Comparison of ENCODE assay signal across 8 cellular contexts in the genomic region with DNA sequence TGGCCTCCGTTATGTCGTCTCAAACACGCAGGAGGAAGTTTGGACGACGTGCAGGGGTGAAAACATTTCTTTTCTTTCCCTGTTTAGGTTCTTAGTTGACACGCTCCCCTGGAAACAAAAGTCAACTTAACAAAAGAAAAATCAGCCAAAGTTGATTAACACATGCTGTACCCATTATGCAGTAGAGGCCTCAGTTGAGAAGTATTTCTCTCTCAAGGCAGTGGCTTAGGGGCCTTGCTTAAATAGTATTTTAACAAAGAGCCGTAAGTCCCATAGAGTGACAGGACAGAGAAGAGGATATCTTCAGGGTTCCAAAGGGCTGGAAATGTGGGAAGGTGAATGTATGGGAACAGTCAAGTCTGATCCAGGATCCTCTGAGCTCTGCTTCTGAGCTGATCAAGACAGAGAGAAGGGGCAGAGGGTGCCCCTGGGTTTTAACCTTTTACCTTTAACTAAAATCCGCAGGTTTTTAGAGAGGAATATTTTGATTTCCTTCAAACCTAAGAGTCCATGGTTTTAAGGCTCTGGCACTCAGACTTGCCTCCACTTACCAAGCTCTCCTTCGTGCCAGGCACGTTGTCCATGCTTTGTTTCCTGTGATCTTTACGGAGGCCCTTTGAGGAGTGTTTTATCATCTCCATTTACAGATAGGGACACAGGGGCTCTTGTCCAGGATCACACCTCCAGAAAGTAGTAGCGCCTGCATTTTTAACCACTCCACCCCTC. TPM values are rescaled to one million over a fixed set of nuclear protein-coding genes. Genes with fewer than 3 reads are reported as not detected.
DNase-seq lines count a peak whose midpoint lies in the region; ATAC-seq and TF ChIP-seq lines count a peak whose summit lies in the region.

No MANE protein-coding gene starts in this region.

- H3K4me3 Mint-ChIP-seq in activated CD8-positive, alpha-beta memory T cell treated with anti-CD3 and anti-CD28 coated beads, Interleukin-2, amount 10 ng/mL, durations not matched to agents 7 days and 5 days: peak overlapping the region; percentile 98
- peak overlapping the region; percentile 98 for H3K4me3 Mint-ChIP-seq in activated naive CD8-positive, alpha-beta T cell treated with anti-CD3 and anti-CD28 coated beads, Interleukin-2, amount 50 U/mL, for 24 hours
- H3K4me3 Mint-ChIP-seq in memory B cell: peak overlapping the region; percentile 85

- H3K27me3 ChIP-seq in thoracic aorta (replicated peaks; ENCODE audit: insufficient read depth): no peaks in the 10 kb centered on the region

- no peaks in the 10 kb centered on the region for H3K36me3 ChIP-seq in thoracic aorta

- H3K36me3 Mint-ChIP-seq in activated CD8-positive, alpha-beta memory T cell treated with anti-CD3 and anti-CD28 coated beads, Interleukin-2, amount 10 ng/mL, durations not matched to agents 7 days and 5 days: peaks cover 28% of the 10 kb centered on the region
- H3K36me3 Mint-ChIP-seq in activated naive CD8-positive, alpha-beta T cell treated with anti-CD3 and anti-CD28 coated beads, Interleukin-2, amount 50 U/mL, for 24 hours (ENCODE audit: low read depth): peaks cover 23% of the 10 kb centered on the region
- H3K36me3 Mint-ChIP-seq in memory B cell: peaks cover 31% of the 10 kb centered on the region

- no peak for TF ChIP-seq CTCF in thoracic aorta (IDR thresholded peaks at IDR 0.05)

- peaks cover 33% of the 10 kb centered on the region for H3K4me1 Mint-ChIP-seq in activated CD8-positive, alpha-beta memory T cell treated with anti-CD3 and anti-CD28 coated beads, Interleukin-2, amount 10 ng/mL, durations not matched to agents 7 days and 5 days
- H3K4me1 Mint-ChIP-seq in activated naive CD8-positive, alpha-beta T cell treated with anti-CD3 and anti-CD28 coated beads, Interleukin-2, amount 50 U/mL, for 24 hours: peaks cover 51% of the 10 kb centered on the region
- peaks cover 29% of the 10 kb centered on the region for H3K4me1 Mint-ChIP-seq in memory B cell

- no peaks in the 10 kb centered on the region for H3K27me3 Mint-ChIP-seq in activated CD8-positive, alpha-beta memory T cell treated with anti-CD3 and anti-CD28 coated beads, Interleukin-2, amount 10 ng/mL, durations not matched to agents 7 days and 5 days
- H3K27me3 Mint-ChIP-seq in activated naive CD8-positive, alpha-beta T cell treated with anti-CD3 and anti-CD28 coated beads, Interleukin-2, amount 50 U/mL, for 24 hours: no peaks in the 10 kb centered on the region
- no peaks in the 10 kb centered on the region for H3K27me3 Mint-ChIP-seq in memory B cell

- peak overlapping the region; percentile 72 for H3K4me3 ChIP-seq in thoracic aorta

- CTCF ChIA-PET in activated CD8-positive, alpha-beta memory T cell treated with anti-CD3 and anti-CD28 coated beads, Interleukin-2, amount 10 ng/mL, durations not matched to agents 7 days and 5 days (lab: Charles Lee): interaction anchor here (0.8 to 7.8 kb wide), 4 partner anchors 14 to 413 kb away, joined by 3 to 68 read pairs (median 14); a partner anchor contains a TSS

- H3K27ac ChIP-seq in thoracic aorta: peak overlapping the region; percentile 69 to 86

- peak overlapping the region; percentile 99 for H3K27ac Mint-ChIP-seq in activated CD8-positive, alpha-beta memory T cell treated with anti-CD3 and anti-CD28 coated beads, Interleukin-2, amount 10 ng/mL, durations not matched to agents 7 days and 5 days
- H3K27ac Mint-ChIP-seq in activated naive CD8-positive, alpha-beta T cell treated with anti-CD3 and anti-CD28 coated beads, Interleukin-2, amount 50 U/mL, for 24 hours: peak overlapping the region; percentile 99
- peak overlapping the region; percentile 100 for H3K27ac Mint-ChIP-seq in memory B cell

- peaks cover 5 to 22% of the 10 kb centered on the region in 2 donors for H3K4me1 ChIP-seq in thoracic aorta (ENCODE audit: control insufficient read depth in 1 of 2, low read depth in 2 of 2)

- no peaks in the 10 kb centered on the region for H3K9me3 Mint-ChIP-seq in activated CD8-positive, alpha-beta memory T cell treated with anti-CD3 and anti-CD28 coated beads, Interleukin-2, amount 10 ng/mL, durations not matched to agents 7 days and 5 days (ENCODE audit: low read depth)
- H3K9me3 Mint-ChIP-seq in activated naive CD8-positive, alpha-beta T cell treated with anti-CD3 and anti-CD28 coated beads, Interleukin-2, amount 50 U/mL, for 24 hours: no peaks in the 10 kb centered on the region
- H3K9me3 Mint-ChIP-seq in memory B cell: no peaks in the 10 kb centered on the region

- no peak for ATAC-seq in activated CD8-positive, alpha-beta memory T cell treated with anti-CD3 and anti-CD28 coated beads, Interleukin-2, amount 10 ng/mL, durations not matched to agents 7 days and 5 days
- ATAC-seq in activated naive CD8-positive, alpha-beta T cell treated with anti-CD3 and anti-CD28 coated beads, Interleukin-2, amount 50 U/mL, for 24 hours: no peak
- ATAC-seq in memory B cell (ENCODE audit: low read depth): no peak
- ATAC-seq in thoracic aorta (ENCODE audit: insufficient number of reproducible peaks, low FRiP score, low read depth): no peak
- no peak for ATAC-seq in HG02981 (IDR thresholded peaks at IDR 0.05; ENCODE audit: unreplicated experiment)
- ATAC-seq in HG02938 (IDR thresholded peaks at IDR 0.05; ENCODE audit: unreplicated experiment): no peak

- no peak for DNase-seq in activated CD8-positive, alpha-beta memory T cell treated with anti-CD3 and anti-CD28 coated beads, Interleukin-2, amount 10 ng/mL, durations not matched to agents 7 days and 5 days
- DNase-seq in activated CD8-positive, alpha-beta memory T cell treated with anti-CD3 and anti-CD28 coated beads, Interleukin-2, amount 50 U/mL, for 48 hours: no peak
- DNase-seq in activated naive CD8-positive, alpha-beta T cell treated with anti-CD3 and anti-CD28 coated beads, Interleukin-2, amount 50 U/mL, for 24 hours: no peak
- DNase-seq in memory B cell (ENCODE audit: low spot score in 2 of 2) (no peak), thoracic aorta (ENCODE audit: low spot score) (no peak), NCI-H2107 treated with DMSO at 0.1 percent for 48 hours (lab: John Stamatoyannopoulos, UW; ENCODE audit: unreplicated experiment) (no peak)

- H3K9me3 ChIP-seq in thoracic aorta: no peaks in the 10 kb centered on the region

RNA-seq across cellular contexts. Expression of a gene that starts 0.6 kb away (rescaled TPM):
- 1,000 to 10,000 TPM; 1,513 to 1,561 TPM for total RNA-seq in activated CD8-positive, alpha-beta memory T cell treated with anti-CD3 and anti-CD28 coated beads, Interleukin-2, amount 10 ng/mL, durations not matched to agents 7 days and 5 days
- total RNA-seq in thoracic aorta: 1,000 to 10,000 TPM in 1 of 2 donors, 100 to 1,000 TPM in 1; 844 to 1,048 TPM

RNA-seq across cellular contexts. Expression of a gene that starts 36.2 kb away (rescaled TPM):
- 1,000 to 10,000 TPM; 1,980 to 2,218 TPM for total RNA-seq in activated CD8-positive, alpha-beta memory T cell treated with anti-CD3 and anti-CD28 coated beads, Interleukin-2, amount 10 ng/mL, durations not matched to agents 7 days and 5 days
- 1,000 to 10,000 TPM; 1,311 to 1,492 TPM for total RNA-seq in thoracic aorta

RNA-seq across cellular contexts. Expression of a gene that starts 55.8 kb away (rescaled TPM):
- 10 to 100 TPM; 95.3 to 96.9 TPM for total RNA-seq in activated CD8-positive, alpha-beta memory T cell treated with anti-CD3 and anti-CD28 coated beads, Interleukin-2, amount 10 ng/mL, durations not matched to agents 7 days and 5 days
- total RNA-seq in thoracic aorta: 10 to 100 TPM; 23.4 to 47.0 TPM
